ENCODE assay signal across 8 cellular contexts in genomic region chr1:13356774-13357173, GRCh38. TPM values are rescaled to one million over a fixed set of nuclear protein-coding genes. Genes with fewer than 3 reads are reported as not detected.
DNase-seq lines count a peak whose midpoint lies in the region; TF ChIP-seq lines count a peak whose summit lies in the region.
"Not testable (repeated sequence)": the region's sequence is repeated elsewhere in the genome, so short reads cannot be mapped to it uniquely, and the experiment has no call there.

No MANE protein-coding gene starts in this region.

- H3K79me2 ChIP-seq in mammary epithelial cell (ENCODE audit: insufficient read depth, low read length); neural progenitor cell (ENCODE audit: low read depth): not testable (repeated sequence)

- not testable (repeated sequence) for H3K4me2 ChIP-seq in mammary epithelial cell (ENCODE audit: insufficient read depth, low read depth, low read length); neural progenitor cell

- dilution Hi-C loops in mammary epithelial cell (cut with HindIII; ENCODE audit: low sequenced_read_pairs): not testable (repeated sequence)

- WGBS in mammary epithelial cell (ENCODE audit: low coverage, missing lambda C conversion rate): 2% methylated on average over 5 of the region's 5 CpGs
- WGBS in transverse colon (ENCODE audit: low coverage in 1 of 2), 2 donors: 2% methylated on average over 5 of the region's 5 CpGs; no CpG with 5 or more reads in 1 of the 2 donors

- CTCF ChIA-PET in mammary epithelial cell (lab: Charles Lee; ENCODE audit: low non-redundant PET): not testable (repeated sequence)

- in situ Hi-C loops in mammary epithelial cell (cut with MboI; ENCODE audit: low sequenced_read_pairs in 2 of 2): loop anchor here in 1 of 2 donors (25.0 kb wide), 1 partner anchor 606 kb away; no protein-coding TSS in a partner anchor
- in situ Hi-C loops in transverse colon (cut with MboI; ENCODE audit: low pct_ligation_motif_present in 1 of 4, low pct_unique_long_range_greater_than_20kb in 1 of 4, low sequenced_read_pairs in 3 of 4): not testable (repeated sequence)

- not testable (repeated sequence) for H3K27me3 ChIP-seq in mammary epithelial cell (ENCODE audit: insufficient read depth, low read length); left ventricle myocardium inferior (ENCODE audit: low read depth); neural progenitor cell; transverse colon

- H3K9ac ChIP-seq in mammary epithelial cell (ENCODE audit: insufficient read depth, low read length); neural progenitor cell: not testable (repeated sequence)

- not testable (repeated sequence) for H3K4me1 ChIP-seq in mammary epithelial cell (ENCODE audit: insufficient read depth, low read length); left ventricle myocardium inferior; neural progenitor cell; transverse colon

- H3F3A ChIP-seq in neural progenitor cell (ENCODE audit: low read depth): not testable (repeated sequence)

- not testable (repeated sequence) for H4K20me1 ChIP-seq in mammary epithelial cell (ENCODE audit: insufficient read depth, low read length); neural progenitor cell (ENCODE audit: low read depth)

- not testable (repeated sequence) for H3K4me3 ChIP-seq in mammary epithelial cell (replicated peaks in 1 of 3; ENCODE audit: insufficient read depth in 1 of 3, low read depth in 2 of 3, low read length in 3 of 3); left ventricle myocardium inferior; neural progenitor cell; transverse colon

- not testable (repeated sequence) for H3K27ac Mint-ChIP-seq in neural progenitor cell

- not testable (repeated sequence) for TF ChIP-seq EP300 in transverse colon (IDR thresholded peaks at IDR 0.05; ENCODE audit: low read depth)

- peak; percentile 31 to 50 for TF ChIP-seq CTCF in mammary epithelial cell (conservative IDR thresholded peaks at IDR 0.05 in 1 of 2, IDR thresholded peaks at IDR 0.05 in 1 of 2; ENCODE audit: extremely low read depth in 1 of 2, insufficient read depth in 1 of 2, low read depth in 1 of 2, low read length in 2 of 2)
- TF ChIP-seq CTCF in left ventricle myocardium inferior (IDR thresholded peaks at IDR 0.05; ENCODE audit: borderline replicate concordance): peak; percentile 69
- peak; percentile 68 for TF ChIP-seq CTCF in neural progenitor cell (IDR thresholded peaks at IDR 0.05)
- TF ChIP-seq CTCF in transverse colon (IDR thresholded peaks at IDR 0.05): peak; percentile 41 to 53 (median 44)

- H3K4me1 Mint-ChIP-seq in neural progenitor cell: not testable (repeated sequence)

- intact Hi-C loops in mammary epithelial cell (cut with micrococcal nuclease): loop anchor here (5.0 to 10.0 kb wide), 3 partner anchors 66 to 371 kb away; no protein-coding TSS in a partner anchor
- intact Hi-C loops in left ventricle myocardium inferior (cut with micrococcal nuclease); transverse colon (cut with DNase I; ENCODE audit: low total_unique reads): not testable (repeated sequence)

- not testable (repeated sequence) for H3K27me3 Mint-ChIP-seq in neural progenitor cell (ENCODE audit: insufficient read depth, low read depth)

- H3K4me3 Mint-ChIP-seq in neural progenitor cell: not testable (repeated sequence)

- H3K36me3 ChIP-seq in mammary epithelial cell (ENCODE audit: insufficient read depth, low read length); left ventricle myocardium inferior; neural progenitor cell; transverse colon: not testable (repeated sequence)

- not testable (repeated sequence) for TF ChIP-seq POLR2A in transverse colon (IDR thresholded peaks at IDR 0.05)

- not testable (repeated sequence) for H3K9me3 ChIP-seq in mammary epithelial cell (replicated peaks; ENCODE audit: insufficient read depth, low read length); neural progenitor cell (ENCODE audit: low read depth); transverse colon
- H3K9me3 ChIP-seq in left ventricle myocardium inferior (replicated peaks): peaks cover 25% of the 10 kb centered on the region

- not testable (repeated sequence) for H3K27ac ChIP-seq in mammary epithelial cell (ENCODE audit: insufficient read depth, low read depth, low read length); left ventricle myocardium inferior (replicated peaks); neural progenitor cell; transverse colon

- not testable (repeated sequence) for H2AFZ ChIP-seq in mammary epithelial cell (ENCODE audit: low read depth, low read length); neural progenitor cell (replicated peaks)

- BruUV-seq in mammary epithelial cell (replicated peaks; lab: Mats Ljungman, UMichigan): not testable (repeated sequence)

- DNase-seq in DMS153 treated with DMSO at 0.1 percent for 48 hours (lab: John Stamatoyannopoulos, UW; ENCODE audit: unreplicated experiment): peak; percentile 22
- peak; percentile 67 for DNase-seq in HT-29 (ENCODE audit: low spot score)
- peak; percentile 14 for DNase-seq in NCI-H226
- DNase-seq in SKM-1 (lab: John Stamatoyannopoulos, UW; ENCODE audit: unreplicated experiment): peak; percentile 15
- DNase-seq in mammary epithelial cell: peak; percentile 24
- not testable (repeated sequence) for DNase-seq in left ventricle myocardium inferior
- peak; percentile 75 for DNase-seq in neural progenitor cell (ENCODE audit: low spot score)
- peak; percentile 12 for DNase-seq in transverse colon

- not testable (repeated sequence) for H3K9me3 Mint-ChIP-seq in neural progenitor cell

- H3K36me3 Mint-ChIP-seq in neural progenitor cell: not testable (repeated sequence)

RNA-seq across cellular contexts. Expression of gene PRAMEF14, which starts 9.8 kb away (rescaled TPM):
- not detected in 2 replicates for total RNA-seq in HT-29 (2014; rRNA removed; shearing (Covaris generic))
- total RNA-seq in mammary epithelial cell (not detected), left ventricle myocardium inferior (not detected), neural progenitor cell (ENCODE audit: low replicate concordance) (not detected in 2 replicates), transverse colon (not detected)
- polyA plus RNA-seq in mammary epithelial cell: not detected
- not detected for polyA minus RNA-seq in mammary epithelial cell

RNA-seq across cellular contexts. Expression of gene PRAMEF19, which starts 15.0 kb away (rescaled TPM):
- not detected in 2 replicates for total RNA-seq in HT-29 (2014; rRNA removed; shearing (Covaris generic))
- not detected for total RNA-seq in mammary epithelial cell
- not detected for polyA plus RNA-seq in mammary epithelial cell
- not detected for polyA minus RNA-seq in mammary epithelial cell
- total RNA-seq in left ventricle myocardium inferior: not detected
- total RNA-seq in neural progenitor cell (ENCODE audit: low replicate concordance): not detected in 2 replicates
- not detected for total RNA-seq in transverse colon

RNA-seq across cellular contexts. Expression of gene PRAMEF17, which starts 32.7 kb away (rescaled TPM):
- not detected in 2 replicates for total RNA-seq in HT-29 (2014; rRNA removed; shearing (Covaris generic))
- not detected for total RNA-seq in mammary epithelial cell
- not detected for polyA plus RNA-seq in mammary epithelial cell
- polyA minus RNA-seq in mammary epithelial cell: not detected
- not detected for total RNA-seq in left ventricle myocardium inferior
- not detected in 2 replicates for total RNA-seq in neural progenitor cell (ENCODE audit: low replicate concordance)
- not detected for total RNA-seq in transverse colon

RNA-seq across cellular contexts. Expression of gene PRAMEF15, which starts 41.4 kb away (rescaled TPM):
- not detected in 2 replicates for total RNA-seq in HT-29 (2014; rRNA removed; shearing (Covaris generic))
- total RNA-seq in mammary epithelial cell (not detected), left ventricle myocardium inferior (not detected), neural progenitor cell (ENCODE audit: low replicate concordance) (not detected in 2 replicates), transverse colon (not detected)
- not detected for polyA plus RNA-seq in mammary epithelial cell
- polyA minus RNA-seq in mammary epithelial cell: not detected

RNA-seq across cellular contexts. Expression of gene PRAMEF33, which starts 53.4 kb away (rescaled TPM):
- total RNA-seq in HT-29 (2014; rRNA removed; shearing (Covaris generic)): not detected in 2 replicates
- total RNA-seq in mammary epithelial cell: not detected
- polyA plus RNA-seq in mammary epithelial cell: not detected
- not detected for polyA minus RNA-seq in mammary epithelial cell
- total RNA-seq in left ventricle myocardium inferior: not detected
- total RNA-seq in neural progenitor cell (ENCODE audit: low replicate concordance): not detected in 2 replicates
- not detected for total RNA-seq in transverse colon
